ENCODE assay signal across 17 cellular contexts in the genomic region with DNA sequence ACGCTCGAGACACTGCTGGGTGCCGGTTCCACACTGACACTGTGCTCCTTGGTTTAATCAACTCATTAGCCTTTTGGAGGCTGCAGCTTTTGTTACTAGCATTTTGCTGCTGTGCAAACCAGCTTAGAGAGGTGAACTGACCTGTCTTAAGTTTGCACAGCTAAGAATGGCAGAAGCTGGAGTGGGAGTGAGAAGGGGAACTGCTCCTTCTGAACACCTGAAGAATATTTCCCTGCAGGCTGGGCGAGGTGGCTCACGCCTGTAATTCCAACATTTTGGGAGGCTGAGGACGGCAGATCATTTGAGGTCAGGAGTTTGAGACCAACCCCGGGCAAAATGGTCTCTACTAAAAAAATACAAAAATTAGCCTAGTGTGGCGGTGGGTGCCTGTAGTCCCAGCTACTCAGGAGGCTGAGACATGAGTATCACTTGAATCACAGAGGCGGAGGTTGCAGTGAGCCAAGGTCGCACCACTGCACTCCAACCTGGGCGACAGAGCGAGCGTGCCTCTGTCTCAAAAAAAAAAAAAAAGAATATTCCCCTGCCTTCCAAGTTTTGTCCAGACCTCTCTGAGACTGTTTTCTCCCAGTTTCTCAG. TPM values are rescaled to one million over a fixed set of nuclear protein-coding genes. Genes with fewer than 3 reads are reported as not detected.
DNase-seq lines count a peak whose midpoint lies in the region; ATAC-seq, FAIRE-seq and TF ChIP-seq lines count a peak whose summit lies in the region.
"Had no signal": no experiment of that assay in that cellular context is flagged by ENCODE, and none has a peak within 500 bp of the region (broad histone marks: within the 10 kb centered on the region; RNA-seq: fewer than 3 reads in every experiment).

No MANE protein-coding gene starts in this region.

- H3K9me3 ChIP-seq in left ventricle myocardium inferior (replicated peaks) (peaks cover 11% of the 10 kb centered on the region), adrenal gland (replicated peaks in 1 of 3) (no peaks in the 10 kb centered on the region), lower lobe of right lung (no peaks in the 10 kb centered on the region), upper lobe of right lung (no peaks in the 10 kb centered on the region), small intestine (ENCODE audit: control insufficient read depth, low read depth) (no peaks in the 10 kb centered on the region)

- ATAC-seq in Right ventricle myocardium superior (ENCODE audit: poor library complexity) (no peak), lower lobe of right lung (no peak), upper lobe of right lung (no peak), GM21423 (IDR thresholded peaks at IDR 0.05; ENCODE audit: unreplicated experiment) (no peak)

- no peaks in the 10 kb centered on the region for H3K27me3 ChIP-seq in left ventricle myocardium inferior (ENCODE audit: low read depth)
- no peaks in the 10 kb centered on the region for H3K27me3 ChIP-seq in adrenal gland
- H3K27me3 ChIP-seq in lower lobe of right lung (ENCODE audit: low read depth): no peaks in the 10 kb centered on the region
- H3K27me3 ChIP-seq in upper lobe of right lung: no peaks in the 10 kb centered on the region
- no peaks in the 10 kb centered on the region for H3K27me3 ChIP-seq in small intestine (ENCODE audit: control insufficient read depth in 2 of 2, insufficient read depth in 2 of 2, low read length in 2 of 2)

- H3K4me3 ChIP-seq in left ventricle myocardium inferior (no peak overlapping the region), adrenal gland (peak overlapping the region in 1 of 4 donors; percentile 99), lower lobe of right lung (no peak overlapping the region), upper lobe of right lung (peak overlapping the region; percentile 87), small intestine (ENCODE audit: low read depth in 1 of 2, low read length in 2 of 2) (no peak overlapping the region)
- H3K4me3 ChIP-seq: neural progenitor cell had no signal

- peak; percentile 25 to 50 for TF ChIP-seq POLR2A in adrenal gland (IDR thresholded peaks at IDR 0.05)

- TF ChIP-seq CTCF in left ventricle myocardium inferior (IDR thresholded peaks at IDR 0.05; ENCODE audit: borderline replicate concordance): no peak
- TF ChIP-seq CTCF in adrenal gland (IDR thresholded peaks at IDR 0.05): no peak
- TF ChIP-seq CTCF in lower lobe of right lung (IDR thresholded peaks at IDR 0.05): no peak
- TF ChIP-seq CTCF in upper lobe of right lung (IDR thresholded peaks at IDR 0.05): no peak

- H3K4me1 ChIP-seq in left ventricle myocardium inferior (peaks cover 51% of the 10 kb centered on the region), adrenal gland (replicated peaks in 1 of 2) (peaks cover 11 to 22% of the 10 kb centered on the region in 2 donors), lower lobe of right lung (peaks cover 27% of the 10 kb centered on the region), upper lobe of right lung (peaks cover 22% of the 10 kb centered on the region), small intestine (ENCODE audit: control insufficient read depth in 2 of 2, insufficient read depth in 1 of 2, low read depth in 1 of 2, low read length in 1 of 2) (peaks cover 3 to 4% of the 10 kb centered on the region in 2 donors)

- H3K27ac ChIP-seq in left ventricle myocardium inferior (replicated peaks) (peak overlapping the region; percentile 99), adrenal gland (peak overlapping the region; percentile 0 to 100 (median 98)), lower lobe of right lung (peak overlapping the region; percentile 100), upper lobe of right lung (peak overlapping the region; percentile 99), small intestine (ENCODE audit: low read depth in 1 of 2, low read length in 1 of 2) (peak overlapping the region in 1 of 2 donors; percentile 18)
- H3K27ac ChIP-seq: neural progenitor cell had no signal

- intact Hi-C loops in left ventricle myocardium inferior (cut with micrococcal nuclease): no loop called here
- intact Hi-C loops in Right ventricle myocardium superior (cut with DNase I): no loop called here
- intact Hi-C loops in adrenal gland (cut with DNase I): loop anchor here (5.0 to 10.0 kb wide), 2 partner anchors 79 to 82 kb away; no protein-coding TSS in a partner anchor
- intact Hi-C loops in lower lobe of right lung (cut with DNase I): no loop called here
- intact Hi-C loops in upper lobe of right lung (cut with DNase I): no loop called here

- H3K36me3 ChIP-seq in left ventricle myocardium inferior (peaks cover 12% of the 10 kb centered on the region), adrenal gland (replicated peaks in 1 of 2) (peaks cover 0 to 25% of the 10 kb centered on the region in 2 donors), lower lobe of right lung (peaks cover 27% of the 10 kb centered on the region), upper lobe of right lung (peaks cover 22% of the 10 kb centered on the region), small intestine (ENCODE audit: control insufficient read depth in 2 of 2, insufficient read depth in 2 of 2, low read length in 2 of 2) (no peaks in the 10 kb centered on the region)
- H3K36me3 ChIP-seq: neural progenitor cell had no signal

- no peak for FAIRE-seq in small intestine (lab: Jason Lieb, UNC)

- DNase-seq in left ventricle myocardium inferior (no peak), Right ventricle myocardium superior (no peak), adrenal gland (peak in 6 of 7 donors; percentile 45 to 78 (median 64)), lower lobe of right lung (no peak), upper lobe of right lung (no peak), small intestine (no peak), KG1 (lab: John Stamatoyannopoulos, UW) (no peak)
- DNase-seq: activated CD8-positive, alpha-beta memory T cell treated with anti-CD3 and anti-CD28 coated beads for 24 hours; DND-41; effector memory CD4-positive, alpha-beta T cell; head of caudate nucleus; NCI-H1105; RPMI8226; stimulated activated CD4-positive, alpha-beta T cell treated with anti-CD3 and anti-CD28 coated beads, Interleukin-15, amount 100 ng/mL, for 24 hours; T-helper 9 cell had no signal

- 63 to 71% (median 66%) methylated on average over 13 of the region's 13 CpGs for WGBS in adrenal gland, 4 donors
- 82 to 85% (median 85%) methylated on average over 13 of the region's 13 CpGs for WGBS in small intestine, 3 donors

RNA-seq across cellular contexts. Expression of a gene that starts 5.0 kb away (rescaled TPM):
- 54.0 TPM for total RNA-seq in left ventricle myocardium inferior
- total RNA-seq in Right ventricle myocardium superior: 57.3 TPM
- 100 to 1,000 TPM; 148 to 272 (median 252) TPM for total RNA-seq in adrenal gland
- 10 to 100 TPM; 31.0 to 74.7 (median 39.3) TPM for polyA plus RNA-seq in adrenal gland
- 326 TPM for total RNA-seq in lower lobe of right lung
- 271 TPM for total RNA-seq in upper lobe of right lung
- polyA plus RNA-seq in small intestine: 10 to 100 TPM in 2 of 3 donors, 1 to 10 TPM in 1; 7.6 to 21.1 (median 19.7) TPM

RNA-seq across cellular contexts. Expression of a gene that starts 42.1 kb away (rescaled TPM):
- 17.3 TPM for total RNA-seq in left ventricle myocardium inferior
- total RNA-seq in Right ventricle myocardium superior: 25.9 TPM
- 10 to 100 TPM; 18.7 to 39.1 (median 28.5) TPM for total RNA-seq in adrenal gland
- polyA plus RNA-seq in adrenal gland: 10 to 100 TPM; 29.4 to 32.6 (median 30.2) TPM
- 27.8 TPM for total RNA-seq in lower lobe of right lung
- 31.3 TPM for total RNA-seq in upper lobe of right lung
- 10 to 100 TPM; 16.8 to 33.5 (median 20.8) TPM for polyA plus RNA-seq in small intestine

Comparison
In these comparisons a context has a peak if more than half of its experiments do, and no peak if none do; other contexts are left out.
1. DNase-seq: peak in adrenal gland (6 of 7); none in left ventricle myocardium inferior (single experiment), Right ventricle myocardium superior (single experiment), lower lobe of right lung (single experiment), upper lobe of right lung (single experiment), small intestine (single experiment) and KG1 (single experiment).
2. intact Hi-C loops: an anchor here in adrenal gland (5.0 to 10.0 kb wide); none called in left ventricle myocardium inferior, Right ventricle myocardium superior, lower lobe of right lung and upper lobe of right lung.